13 cellular contexts compared by ENCODE assay signal in the genomic region with DNA sequence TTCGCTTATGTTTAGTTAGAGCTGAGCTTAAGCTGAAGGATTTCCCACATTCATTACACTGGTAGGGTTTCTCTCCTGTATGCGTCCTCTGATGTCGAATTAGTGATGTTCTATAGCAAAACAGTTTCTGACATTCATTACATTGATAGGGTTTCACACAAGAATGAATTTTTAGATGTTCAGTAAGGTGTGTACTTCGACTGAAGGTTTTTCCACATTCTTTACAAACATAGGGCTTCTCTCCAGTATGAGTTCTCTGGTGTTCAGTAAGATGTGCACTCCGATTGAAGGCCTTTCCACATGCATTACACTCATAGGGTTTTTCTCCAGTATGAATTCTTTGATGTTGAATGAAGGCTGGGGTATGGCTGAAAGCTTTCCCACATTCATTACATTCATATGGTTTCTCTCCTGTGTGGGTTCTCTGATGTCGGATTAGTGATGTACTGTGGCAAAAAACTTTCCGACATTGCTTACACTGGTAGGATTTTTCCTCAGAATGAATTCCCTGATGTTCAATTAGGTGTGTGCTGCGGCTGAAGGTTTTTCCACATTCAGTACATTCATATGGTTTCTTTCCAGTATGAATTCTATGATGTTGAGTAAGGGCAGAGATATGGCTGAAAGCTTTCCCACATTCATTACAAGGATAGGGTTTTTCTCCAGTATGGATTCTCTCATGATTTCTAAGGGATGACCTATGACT. TPM values are rescaled to one million over a fixed set of nuclear protein-coding genes. Genes with fewer than 3 reads are reported as not detected.
"Had no signal": no experiment of that assay in that cellular context is flagged by ENCODE, and none has a peak within 500 bp of the region (broad histone marks: within the 10 kb centered on the region; RNA-seq: fewer than 3 reads in every experiment).

No MANE protein-coding gene starts in this region.

- H3K4me3 Mint-ChIP-seq: activated T-helper 17 cell treated with anti-CD3 and anti-CD28 coated beads, Interleukin-2, amount 50 U/mL, for 72 hours; natural killer cell treated with Interleukin-12 subunit alpha and Interleukin-12 subunit beta and Interleukin-15 and Interleukin-18, amount 100 ng/mL, for 72 hours; stimulated activated naive CD8-positive, alpha-beta T cell treated with anti-CD3 and anti-CD28 coated beads, Interleukin-15, Interleukin-2, amounts not matched to agents 100 ng/mL and 50 ng/mL, for 24 hours; T-helper 1 cell treated with Interleukin-12 subunit alpha and Interleukin-12 subunit beta and Interleukin-4 antibody, amounts not matched to agents 30 μg/mL and 1 μg/mL, for 36 hours had no signal

- H3K4me1 Mint-ChIP-seq: activated T-helper 17 cell treated with anti-CD3 and anti-CD28 coated beads, Interleukin-2, amount 50 U/mL, for 72 hours had no signal

- H3K27me3 Mint-ChIP-seq: natural killer cell treated with Interleukin-12 subunit alpha and Interleukin-12 subunit beta and Interleukin-15 and Interleukin-18, amount 100 ng/mL, for 72 hours; stimulated activated naive CD8-positive, alpha-beta T cell treated with anti-CD3 and anti-CD28 coated beads, Interleukin-15, Interleukin-2, amounts not matched to agents 100 ng/mL and 50 ng/mL, for 24 hours had no signal

- H3K27ac Mint-ChIP-seq: activated T-helper 17 cell treated with anti-CD3 and anti-CD28 coated beads, Interleukin-2, amount 50 U/mL, for 72 hours; natural killer cell treated with Interleukin-12 subunit alpha and Interleukin-12 subunit beta and Interleukin-15 and Interleukin-18, amount 100 ng/mL, for 72 hours; stimulated activated naive CD8-positive, alpha-beta T cell treated with anti-CD3 and anti-CD28 coated beads, Interleukin-15, Interleukin-2, amounts not matched to agents 100 ng/mL and 50 ng/mL, for 24 hours; T-helper 1 cell treated with Interleukin-12 subunit alpha and Interleukin-12 subunit beta and Interleukin-4 antibody, amounts not matched to agents 30 μg/mL and 1 μg/mL, for 36 hours had no signal

- DNase-seq: activated CD4-positive, alpha-beta T cell treated with anti-CD3 and anti-CD28 coated beads, Interleukin-2, amount 50 U/mL, for 48 hours; activated naive CD4-positive, alpha-beta T cell treated with Interleukin-2 at 50 U/mL for 16 hours; hippocampal formation; left ventricle myocardium superior; mesenchymal stem cell; posterior cingulate gyrus; right cardiac atrium; WERI-Rb-1 had no signal

RNA-seq across cellular contexts. Expression of gene ZNF883, which starts 14.6 kb away (rescaled TPM):
- total RNA-seq: ascending aorta had no signal
